1 cellular context compared by ENCODE assay signal in genomic region chr6:107209406-107209939, GRCh38.
TF ChIP-seq lines count a peak whose summit lies in the region.

No MANE protein-coding gene starts in this region.

TF ChIP-seq in WTC11, 78 proteins besides CTCF, POLR2A, EP300 and RAD21 (continued from another document):
- TF ChIP-seq USF2 (CRISPR knock-in tag; IDR thresholded peaks at IDR 0.05) (no peak), MXD4 (CRISPR knock-in tag; IDR thresholded peaks at IDR 0.05; ENCODE audit: borderline replicate concordance) (no peak), FOXJ3 (CRISPR knock-in tag; IDR thresholded peaks at IDR 0.05; ENCODE audit: borderline replicate concordance) (no peak), NFATC4 (CRISPR knock-in tag; IDR thresholded peaks at IDR 0.05) (no peak)
